Comparison of ENCODE assay signal across 8 cellular contexts in genomic region chr5:1633605-1634336, GRCh38.
DNase-seq lines count a peak whose midpoint lies in the region; ATAC-seq lines count a peak whose summit lies in the region.

No MANE protein-coding gene starts in this region.

- H3K9me3 ChIP-seq in esophagus (ENCODE audit: control insufficient read depth in 2 of 2, insufficient read depth in 1 of 2, low read depth in 1 of 2, low read length in 1 of 2) (no peaks in the 10 kb centered on the region), mucosa of rectum (ENCODE audit: control insufficient read depth in 2 of 2, low read length in 2 of 2) (no peaks in the 10 kb centered on the region)

- peak; percentile 62 for DNase-seq in CD1c-positive myeloid dendritic cell (ENCODE audit: extremely low spot score)
- peak; percentile 85 to 97 for DNase-seq in NOMO-1 (lab: John Stamatoyannopoulos, UW; ENCODE audit: unreplicated experiment in 2 of 2)
- DNase-seq in activated T-cell treated with anti-CD3 and anti-CD28 coated beads for 4 hours, result peak; percentile 41
- DNase-seq in stimulated activated CD8-positive, alpha-beta memory T cell treated with anti-CD3 and anti-CD28 coated beads, Interleukin-4, amount 100 ng/mL, for 4 hours (ENCODE audit: low read depth in 2 of 2, low spot score in 1 of 2), result peak; percentile 42 to 61

- H3K4me1 ChIP-seq in esophagus (ENCODE audit: control insufficient read depth in 2 of 2, insufficient read depth in 2 of 2, low read length in 1 of 2) (peaks cover 0 to 2% of the 10 kb centered on the region in 2 donors), mucosa of rectum (ENCODE audit: control insufficient read depth in 2 of 2, insufficient read depth in 2 of 2, low read length in 2 of 2) (peaks cover 5 to 11% of the 10 kb centered on the region in 2 donors)

- H3K36me3 ChIP-seq in esophagus (ENCODE audit: control insufficient read depth in 2 of 2, insufficient read depth in 2 of 2, low read length in 1 of 2), result no peaks in the 10 kb centered on the region
- no peaks in the 10 kb centered on the region for H3K36me3 ChIP-seq in mucosa of rectum (ENCODE audit: control insufficient read depth in 2 of 2, insufficient read depth in 2 of 2, low read length in 2 of 2)

- 1% methylated on average over 67 to 75 of the region's 75 CpGs for WGBS in esophagus, 2 donors

- peak overlapping the region; percentile 72 to 81 for H3K9ac ChIP-seq in mucosa of rectum (ENCODE audit: low read depth in 1 of 2, low read length in 2 of 2)

- H3K27me3 ChIP-seq in esophagus (ENCODE audit: control insufficient read depth in 1 of 2, insufficient read depth in 2 of 2, low read length in 2 of 2), result no peaks in the 10 kb centered on the region
- H3K27me3 ChIP-seq in mucosa of rectum (ENCODE audit: control insufficient read depth in 2 of 2, insufficient read depth in 2 of 2, low read length in 2 of 2), result no peaks in the 10 kb centered on the region

- H3K27ac ChIP-seq in esophagus (ENCODE audit: low read depth in 2 of 2, low read length in 1 of 2) (peak overlapping the region; percentile 75 to 79), mucosa of rectum (ENCODE audit: low read depth in 2 of 2, low read length in 2 of 2) (peak overlapping the region; percentile 72 to 78)

- H3K4me3 ChIP-seq in esophagus (ENCODE audit: low read depth in 1 of 2, low read length in 2 of 2), result peak overlapping the region; percentile 68 to 74
- H3K4me3 ChIP-seq in mucosa of rectum (ENCODE audit: low read length in 2 of 2), result peak overlapping the region; percentile 63 to 83

- ATAC-seq in GM19351 (IDR thresholded peaks at IDR 0.05; ENCODE audit: unreplicated experiment) (peak; percentile 95), HG03469 (IDR thresholded peaks at IDR 0.05; ENCODE audit: unreplicated experiment) (peak; percentile 91)

Comparison
In these comparisons a context has a peak if more than half of its experiments do, and no peak if none do; other contexts are left out.
1. Peak in every context shown above with its lines: DNase-seq, ATAC-seq, H3K4me3 ChIP-seq and H3K27ac ChIP-seq.
2. DNase-seq: peak in every context shown above with its lines; median percentile 91 in NOMO-1; 62 in CD1c-positive myeloid dendritic cell; 52 in stimulated activated CD8-positive, alpha-beta memory T cell treated with anti-CD3 and anti-CD28 coated beads, Interleukin-4, amount 100 ng/mL, for 4 hours; 41 in activated T-cell treated with anti-CD3 and anti-CD28 coated beads for 4 hours.